Comparison of ENCODE assay signal across 24 cellular contexts in the genomic region with DNA sequence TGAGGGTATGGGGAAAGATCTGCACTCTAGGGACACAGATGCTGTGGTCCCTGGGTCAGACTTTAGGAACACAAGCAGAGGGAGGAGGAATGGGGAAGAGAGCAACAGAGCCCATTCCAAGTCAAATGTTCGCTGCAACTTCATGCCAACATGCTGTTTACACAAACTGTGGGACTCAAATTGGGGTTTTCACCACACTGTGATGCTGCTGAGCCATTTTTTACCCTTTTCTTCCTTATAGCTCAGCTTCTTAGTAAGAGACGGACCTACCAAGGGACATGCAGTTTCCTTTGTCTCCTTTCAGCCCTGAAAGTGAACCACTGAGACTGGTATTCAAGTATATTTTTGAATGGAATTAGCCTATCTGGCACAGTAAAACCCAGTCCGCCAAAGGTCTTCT.
"Had no signal": no experiment of that assay in that cellular context is flagged by ENCODE, and none has a peak within 500 bp of the region (broad histone marks: within the 10 kb centered on the region; RNA-seq: fewer than 3 reads in every experiment).

No MANE protein-coding gene starts in this region.

- H3K27me3 Mint-ChIP-seq: brain had no signal

- H3K36me3 Mint-ChIP-seq: activated naive CD8-positive, alpha-beta T cell; brain had no signal

- H3K27ac Mint-ChIP-seq: activated naive CD4-positive, alpha-beta T cell treated with anti-CD3 and anti-CD28 coated beads for 36 hours; activated naive CD8-positive, alpha-beta T cell; activated T-helper 17 cell treated with anti-CD3 and anti-CD28 coated beads, Interleukin-2, amount 50 U/mL, for 72 hours had no signal

- H3K27ac ChIP-seq: VCaP had no signal

- H3K4me3 Mint-ChIP-seq: activated naive CD4-positive, alpha-beta T cell treated with anti-CD3 and anti-CD28 coated beads for 36 hours; activated naive CD8-positive, alpha-beta T cell; activated T-helper 17 cell treated with anti-CD3 and anti-CD28 coated beads, Interleukin-2, amount 50 U/mL, for 72 hours; brain; central memory CD8-positive, alpha-beta T cell had no signal

- H3K4me1 Mint-ChIP-seq: activated T-helper 17 cell treated with anti-CD3 and anti-CD28 coated beads, Interleukin-2, amount 50 U/mL, for 72 hours; brain; central memory CD8-positive, alpha-beta T cell had no signal

- DNase-seq: activated CD4-positive, alpha-beta T cell treated with anti-CD3 and anti-CD28 coated beads for 48 hours; activated CD4-positive, alpha-beta T cell treated with anti-CD3 and anti-CD28 coated beads, Interleukin-2, amount 50 U/mL, for 4 hours; activated CD4-positive, CD25-positive, alpha-beta regulatory T cell treated with anti-CD3 and anti-CD28 coated beads, Interleukin-2, amount 50 U/mL, for 72 hours; activated gamma-delta T cell; activated naive CD4-positive, alpha-beta T cell treated with anti-CD3 and anti-CD28 coated beads for 36 hours; activated T-cell treated with anti-CD3 and anti-CD28 coated beads, Interleukin-2, amount 50 U/mL, for 48 hours; amygdala; NCI-H1092 treated with DMSO at 0.1 percent for 48 hours; NCI-H1417 treated with DMSO at 0.1 percent for 48 hours; NCI-H1694 treated with DMSO at 0.1 percent for 48 hours; NCI-H2029 treated with DMSO at 0.1 percent for 48 hours; NCI-H345; NCI-H510A; NCI-H526 treated with DMSO at 0.1 percent for 48 hours; NCI-H82; PC-3; SHP77 treated with DMSO at 0.1 percent for 48 hours; T-helper 1 cell had no signal

- FAIRE-seq: astrocyte had no signal

- ATAC-seq: activated T-helper 17 cell treated with anti-CD3 and anti-CD28 coated beads, Interleukin-2, amount 50 U/mL, for 72 hours; PC-3 had no signal

- H3K9me3 Mint-ChIP-seq: activated naive CD4-positive, alpha-beta T cell treated with anti-CD3 and anti-CD28 coated beads for 36 hours; activated T-helper 17 cell treated with anti-CD3 and anti-CD28 coated beads, Interleukin-2, amount 50 U/mL, for 72 hours; brain; central memory CD8-positive, alpha-beta T cell had no signal
